20 cellular contexts compared by ENCODE assay signal in the genomic region with DNA sequence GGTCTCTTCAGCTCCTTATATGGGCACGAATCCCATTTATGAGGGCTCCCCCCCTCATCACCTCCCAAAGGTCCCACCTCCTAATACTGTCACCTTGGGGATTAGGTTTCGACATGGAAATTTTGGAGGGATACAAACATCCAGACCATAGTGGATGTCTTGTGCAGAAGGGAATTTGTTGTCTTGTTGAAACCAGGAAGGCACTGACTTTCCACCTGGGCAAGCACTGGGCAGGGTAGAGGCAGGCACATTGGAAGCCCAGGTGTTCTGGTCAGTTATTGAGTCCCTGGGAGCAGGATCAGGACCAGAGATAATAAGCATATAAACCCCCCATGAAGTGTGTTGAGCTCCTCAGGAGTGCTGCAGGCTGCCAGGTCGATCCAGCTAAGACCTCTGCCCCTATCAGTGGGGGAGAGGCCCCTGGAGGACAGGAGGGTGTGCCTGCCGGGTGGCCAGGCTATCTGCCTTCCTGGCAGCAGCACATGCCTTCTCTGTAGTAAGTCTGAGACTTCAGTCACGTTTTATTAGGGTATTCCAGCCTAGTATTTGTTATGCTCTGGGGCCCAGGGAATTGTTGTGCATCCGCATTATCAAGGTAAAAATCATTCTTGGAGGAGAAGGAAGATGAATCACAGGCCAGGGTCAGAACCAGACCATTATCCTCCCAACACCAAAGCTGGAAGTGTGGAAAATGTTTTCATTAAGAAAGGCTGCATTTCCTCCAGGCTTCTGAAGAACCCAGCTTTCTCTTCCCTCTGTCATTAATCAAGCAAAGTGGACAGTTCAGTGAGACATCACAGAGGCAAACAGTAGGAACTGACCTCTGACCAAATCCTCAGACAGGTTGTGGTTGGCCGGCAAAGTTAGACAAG.
A peak's percentile ranks its signal among the peaks of the same experiment; 100 is the strongest.
DNase-seq lines count a peak whose midpoint lies in the region; ATAC-seq and TF ChIP-seq lines count a peak whose summit lies in the region.
"Had no signal": no experiment of that assay in that cellular context is flagged by ENCODE, and none has a peak within 500 bp of the region (broad histone marks: within the 10 kb centered on the region; RNA-seq: fewer than 3 reads in every experiment).

No MANE protein-coding gene starts in this region.

- H3K79me2 ChIP-seq in mesendoderm (ENCODE audit: control insufficient read depth, insufficient read depth, low read length): no peaks in the 10 kb centered on the region

- H3K23ac ChIP-seq in mesendoderm (ENCODE audit: low read length): no peak overlapping the region

- ATAC-seq in HG02759 (IDR thresholded peaks at IDR 0.05; ENCODE audit: unreplicated experiment): no peak
- ATAC-seq: Panc1 had no signal

- H2BK15ac ChIP-seq in mesendoderm (replicated peaks; ENCODE audit: low read depth): no peak overlapping the region

- H3K4me1 Mint-ChIP-seq in endodermal cell: peaks cover 17% of the 10 kb centered on the region
- H3K4me1 Mint-ChIP-seq: CD4-positive, CD25-positive, alpha-beta regulatory T cell had no signal

- no peak overlapping the region for H4K5ac ChIP-seq in mesendoderm (ENCODE audit: low read length)

- no peak overlapping the region for H3K27ac Mint-ChIP-seq in endodermal cell
- H3K27ac Mint-ChIP-seq: CD4-positive, CD25-positive, alpha-beta regulatory T cell had no signal

- H3K27me3 ChIP-seq in endodermal cell (ENCODE audit: control insufficient read depth, insufficient read depth, low read length, poor library complexity, severe bottlenecking): no peaks in the 10 kb centered on the region
- no peaks in the 10 kb centered on the region for H3K27me3 ChIP-seq in mesendoderm (ENCODE audit: insufficient read depth, low read length, poor library complexity)
- H3K27me3 ChIP-seq in spleen (replicated peaks in 1 of 7): peaks cover 0 to 36% (median 0%) of the 10 kb centered on the region in 7 donors
- H3K27me3 ChIP-seq: BE2C, SJSA1 had no signal

- no peaks in the 10 kb centered on the region for H3K36me3 Mint-ChIP-seq in endodermal cell (ENCODE audit: low read depth)
- H3K36me3 Mint-ChIP-seq: CD4-positive, CD25-positive, alpha-beta regulatory T cell had no signal

- no peaks in the 10 kb centered on the region for H3K79me1 ChIP-seq in mesendoderm (ENCODE audit: low read length)

- no peak overlapping the region for H3K4ac ChIP-seq in mesendoderm (ENCODE audit: low read depth, low read length)

- no peak overlapping the region for H2BK5ac ChIP-seq in mesendoderm (ENCODE audit: low read length)

- TF ChIP-seq CTCF in endodermal cell (conservative IDR thresholded peaks at IDR 0.05) (no peak), GM20000 (IDR thresholded peaks at IDR 0.05; ENCODE audit: extremely low read depth, missing control alignments) (no peak), spleen (IDR thresholded peaks at IDR 0.05 in 8 of 11, conservative IDR thresholded peaks at IDR 0.05 in 3 of 11) (no peak)

- no peaks in the 10 kb centered on the region for H3K27me3 Mint-ChIP-seq in endodermal cell (ENCODE audit: insufficient read depth)

- H3K4me2 ChIP-seq in mesendoderm (ENCODE audit: low read length): no peak overlapping the region

- H3K4me1 ChIP-seq in endodermal cell (ENCODE audit: control insufficient read depth, insufficient read depth, low read length) (no peaks in the 10 kb centered on the region), mesendoderm (ENCODE audit: control insufficient read depth, low read depth, low read length) (no peaks in the 10 kb centered on the region), spleen (no peaks in the 10 kb centered on the region)
- H3K4me1 ChIP-seq: SJSA1 had no signal

- H3K36me3 ChIP-seq in endodermal cell (ENCODE audit: control insufficient read depth, insufficient read depth, low read length) (no peaks in the 10 kb centered on the region), mesendoderm (ENCODE audit: control insufficient read depth, insufficient read depth, low read length) (no peaks in the 10 kb centered on the region), spleen (no peaks in the 10 kb centered on the region)
- H3K36me3 ChIP-seq: SJSA1 had no signal

- no peaks in the 10 kb centered on the region for H3K9me3 ChIP-seq in endodermal cell (ENCODE audit: control insufficient read depth, low read length)
- H3K9me3 ChIP-seq in spleen: no peaks in the 10 kb centered on the region
- H3K9me3 ChIP-seq: BE2C had no signal

- H3K9ac ChIP-seq in endodermal cell (ENCODE audit: extremely low read depth, low read length, poor library complexity, severe bottlenecking) (no peak overlapping the region), mesendoderm (ENCODE audit: low read length) (no peak overlapping the region)

- H2BK120ac ChIP-seq in mesendoderm (ENCODE audit: low read depth, low read length): no peak overlapping the region

- H2AK5ac ChIP-seq in mesendoderm (ENCODE audit: low read length): no peak overlapping the region

- H3K4me3 Mint-ChIP-seq in endodermal cell: no peak overlapping the region
- H3K4me3 Mint-ChIP-seq: CD4-positive, CD25-positive, alpha-beta regulatory T cell had no signal

- WGBS in endodermal cell (ENCODE audit: insufficient coverage in 1 of 2, insufficient read length in 1 of 2), 2 experiments: 60 to 90% methylated on average over 1 to 6 of the region's 7 CpGs
- WGBS in mesendoderm (ENCODE audit: extremely low coverage, insufficient coverage, low lambda C conversion rate): no CpG with 5 or more reads among the region's 7 CpGs
- 64 to 79% (median 71%) methylated on average over 6 to 7 of the region's 7 CpGs for WGBS in spleen, 5 donors

- H4K8ac ChIP-seq in mesendoderm (ENCODE audit: low read depth, low read length): no peak overlapping the region

- H3K27ac ChIP-seq in endodermal cell (ENCODE audit: low read depth, low read length): peak overlapping the region; percentile 10
- no peak overlapping the region for H3K27ac ChIP-seq in mesendoderm (ENCODE audit: low read depth, low read length)
- no peak overlapping the region for H3K27ac ChIP-seq in spleen
- H3K27ac ChIP-seq: HL-60, SJSA1 had no signal

- H3K56ac ChIP-seq in mesendoderm (ENCODE audit: low read length): no peak overlapping the region

- no peaks in the 10 kb centered on the region for H3K9me3 Mint-ChIP-seq in endodermal cell
- H3K9me3 Mint-ChIP-seq: CD4-positive, CD25-positive, alpha-beta regulatory T cell had no signal

- no peak for TF ChIP-seq POLR2A in spleen (IDR thresholded peaks at IDR 0.05)

- peak; percentile 83 for DNase-seq in A172 (ENCODE audit: low spot score)
- DNase-seq in HT1080 (ENCODE audit: low read depth): peak; percentile 45
- no peak for DNase-seq in endodermal cell
- peak; percentile 12 for DNase-seq in mesendoderm
- DNase-seq in GM20000 (ENCODE audit: low spot score): no peak
- no peak for DNase-seq in spleen
- DNase-seq in anterior cingulate cortex (lab: John Stamatoyannopoulos, UW): no peak
- DNase-seq: 8988T; BE2C; Calu3; CD4-positive, CD25-positive, alpha-beta regulatory T cell; DMS79; NCI-H1092 treated with DMSO at 0.1 percent for 48 hours; NCI-H146; NCI-H2029 treated with DMSO at 0.1 percent for 48 hours; NCI-H526 treated with DMSO at 0.1 percent for 48 hours had no signal

- H3K18ac ChIP-seq in mesendoderm (ENCODE audit: low read length): no peak overlapping the region

- intact Hi-C loops in spleen (cut with DNase I; ENCODE audit: low total_unique reads): no loop called here

- H3K4me3 ChIP-seq in endodermal cell (ENCODE audit: low read length) (no peak overlapping the region), mesendoderm (ENCODE audit: low read length) (no peak overlapping the region), spleen (no peak overlapping the region)
- H3K4me3 ChIP-seq: SJSA1 had no signal

Comparison
In these comparisons a context has a peak if more than half of its experiments do, and no peak if none do; other contexts are left out.
1. DNase-seq: peak in A172 (single experiment), HT1080 (single experiment) and mesendoderm (single experiment); none in endodermal cell (single experiment), GM20000 (single experiment), spleen (single experiment) and anterior cingulate cortex (0 of 58).